Comparison of ENCODE assay signal across 14 cellular contexts in genomic region chr12:54959291-54960018, GRCh38.
DNase-seq lines count a peak whose midpoint lies in the region; ATAC-seq, FAIRE-seq and TF ChIP-seq lines count a peak whose summit lies in the region.
"Had no signal": no experiment of that assay in that cellular context is flagged by ENCODE, and none has a peak within 500 bp of the region (broad histone marks: within the 10 kb centered on the region; RNA-seq: fewer than 3 reads in every experiment).

No MANE protein-coding gene starts in this region.

- no peaks in the 10 kb centered on the region for H3K27me3 Mint-ChIP-seq in memory B cell

- ATAC-seq in GM18519 (IDR thresholded peaks at IDR 0.05; ENCODE audit: low FRiP score, unreplicated experiment) (peak; percentile 81), GM21526 (IDR thresholded peaks at IDR 0.05; ENCODE audit: low FRiP score, unreplicated experiment) (peak; percentile 80), HG03457 (IDR thresholded peaks at IDR 0.05; ENCODE audit: unreplicated experiment) (peak; percentile 59), memory B cell (ENCODE audit: low read depth) (no peak)
- ATAC-seq: gastrocnemius medialis, mucosa of descending colon had no signal

- peak overlapping the region; percentile 30 for H3K27ac Mint-ChIP-seq in memory B cell
- H3K27ac Mint-ChIP-seq: brain had no signal

- DNase-seq in memory B cell (ENCODE audit: low spot score in 2 of 2) (no peak), erythroblast (lab: John Stamatoyannopoulos, UW) (no peak), inferior parietal cortex (ENCODE audit: extremely low spot score) (no peak), SIG-M5 (lab: John Stamatoyannopoulos, UW) (no peak), H54 (ENCODE audit: insufficient read length, low spot score) (no peak)
- DNase-seq: gastrocnemius medialis, mucosa of descending colon, NCI-H2171 treated with DMSO at 0.1 percent for 48 hours, uterus had no signal

- no peak for FAIRE-seq in H54 (lab: Jason Lieb, UNC)
- FAIRE-seq: TTC549 had no signal

- peaks cover 29% of the 10 kb centered on the region for H3K36me3 Mint-ChIP-seq in memory B cell
- H3K36me3 Mint-ChIP-seq: brain had no signal

- H3K4me3 Mint-ChIP-seq in memory B cell: peak overlapping the region; percentile 6
- H3K4me3 Mint-ChIP-seq: brain had no signal

- peaks cover 9% of the 10 kb centered on the region for H3K4me1 Mint-ChIP-seq in memory B cell

- no peaks in the 10 kb centered on the region for H3K9me3 Mint-ChIP-seq in memory B cell

- TF ChIP-seq POLR2A in erythroblast (IDR thresholded peaks at IDR 0.05; ENCODE audit: low read length) (no peak), H54 (IDR thresholded peaks at IDR 0.05; ENCODE audit: low read depth, low read length) (no peak)
